1 cellular context compared by ENCODE assay signal in genomic region chr1:100037665-100038400, GRCh38.
TF ChIP-seq lines count a peak whose summit lies in the region.

No MANE protein-coding gene starts in this region.

TF ChIP-seq in HepG2, 621 proteins besides CTCF, POLR2A, EP300 and RAD21 (continued from another document and continues in another):
- TF ChIP-seq SKIL (CRISPR knock-in tag; IDR thresholded peaks at IDR 0.05; ENCODE audit: borderline replicate concordance): no peak
- peak; percentile 72; the same call in 1 of the 2 replicates for TF ChIP-seq ZNF839 (CRISPR knock-in tag; IDR thresholded peaks at IDR 0.05; ENCODE audit: borderline replicate concordance)
- 0 out of 2 replicates have a peak, but pooled peaks have one; percentile 36 for TF ChIP-seq ZNF124 (CRISPR knock-in tag; IDR thresholded peaks at IDR 0.05)
- TF ChIP-seq SALL1 (CRISPR knock-in tag; IDR thresholded peaks at IDR 0.05): peak; percentile 83
- peak; percentile 83 for TF ChIP-seq ZNF687 (CRISPR knock-in tag; IDR thresholded peaks at IDR 0.05)
- peak; percentile 88 for TF ChIP-seq TARDBP (CRISPR knock-in tag; IDR thresholded peaks at IDR 0.05)
- no peak for TF ChIP-seq ZNF550 (CRISPR knock-in tag; IDR thresholded peaks at IDR 0.05; ENCODE audit: borderline replicate concordance)
- no peak; the same call in 1 of the 2 replicates for TF ChIP-seq SIN3B (IDR thresholded peaks at IDR 0.05; ENCODE audit: low read length)
- TF ChIP-seq HNF1B (CRISPR knock-in tag; IDR thresholded peaks at IDR 0.05): peak; percentile 84
- TF ChIP-seq ZFP82 (CRISPR knock-in tag; IDR thresholded peaks at IDR 0.05; ENCODE audit: borderline replicate concordance): no peak
- no peak for TF ChIP-seq MYNN (CRISPR knock-in tag; IDR thresholded peaks at IDR 0.05; ENCODE audit: low read depth)
- peak; percentile 82 for TF ChIP-seq ZNF605 (CRISPR knock-in tag; IDR thresholded peaks at IDR 0.05)
- peak; percentile 40 for TF ChIP-seq FOXA3 (CRISPR knock-in tag; IDR thresholded peaks at IDR 0.05)
- no peak for TF ChIP-seq ZNF20 (CRISPR knock-in tag; IDR thresholded peaks at IDR 0.05)
- peak; percentile 89 for TF ChIP-seq ZFY (CRISPR knock-in tag; IDR thresholded peaks at IDR 0.05)
- no peak for TF ChIP-seq SMARCE1 (IDR thresholded peaks at IDR 0.05; ENCODE audit: borderline replicate concordance)
- no peak for TF ChIP-seq MATR3 (CRISPR knock-in tag; IDR thresholded peaks at IDR 0.05)
- no peak for TF ChIP-seq ELF1 (CRISPR knock-in tag; IDR thresholded peaks at IDR 0.05)
- TF ChIP-seq IKZF5 (CRISPR knock-in tag; IDR thresholded peaks at IDR 0.05): peak; percentile 74
- TF ChIP-seq ZNF768 (CRISPR knock-in tag; IDR thresholded peaks at IDR 0.05): peak; percentile 70
- peak; percentile 64 for TF ChIP-seq GATAD2A (CRISPR knock-in tag; IDR thresholded peaks at IDR 0.05)
- TF ChIP-seq RBM39 (IDR thresholded peaks at IDR 0.05; ENCODE audit: low read depth, low read length, poor library complexity, severe bottlenecking): no peak
- TF ChIP-seq ZBTB14 (CRISPR knock-in tag; IDR thresholded peaks at IDR 0.05): peak; percentile 38; the same call in 1 of the 2 replicates
- TF ChIP-seq RARG (CRISPR knock-in tag; IDR thresholded peaks at IDR 0.05; ENCODE audit: low read depth): no peak
- no peak for TF ChIP-seq ZBTB1 (CRISPR knock-in tag; IDR thresholded peaks at IDR 0.05; ENCODE audit: borderline replicate concordance)
- peak; percentile 78; the same call in 1 of the 2 replicates for TF ChIP-seq KAT7 (CRISPR knock-in tag; IDR thresholded peaks at IDR 0.05; ENCODE audit: borderline replicate concordance)
- TF ChIP-seq ZFP36 (IDR thresholded peaks at IDR 0.05; ENCODE audit: borderline replicate concordance, low read depth, low read length, partially characterized antibody): no peak
- TF ChIP-seq SP5 (CRISPR knock-in tag; IDR thresholded peaks at IDR 0.05; ENCODE audit: borderline replicate concordance, low read depth): peak; percentile 82; the same call in 1 of the 2 replicates
- TF ChIP-seq FOXM1 (CRISPR knock-in tag; IDR thresholded peaks at IDR 0.05): no peak
- no peak for TF ChIP-seq EHMT2 (IDR thresholded peaks at IDR 0.05; ENCODE audit: borderline replicate concordance, low read depth, low read length)
- no peak for TF ChIP-seq SRSF1 (optimal IDR thresholded peaks at IDR 0.05; ENCODE audit: low read depth, low read length)
- TF ChIP-seq ZNF33B (CRISPR knock-in tag; IDR thresholded peaks at IDR 0.05): peak; percentile 46; the same call in 1 of the 2 replicates
- no peak for TF ChIP-seq SMARCC2 (IDR thresholded peaks at IDR 0.05)
- no peak; the same call in none of the 2 replicates for TF ChIP-seq TOPORS (CRISPR knock-in tag; IDR thresholded peaks at IDR 0.05)
- peak; percentile 52; the same call in 1 of the 2 replicates for TF ChIP-seq FLYWCH1 (CRISPR knock-in tag; IDR thresholded peaks at IDR 0.05)
- no peak for TF ChIP-seq KDM6A (CRISPR knock-in tag; IDR thresholded peaks at IDR 0.05; ENCODE audit: low read depth)
- TF ChIP-seq ZNF766 (CRISPR knock-in tag; IDR thresholded peaks at IDR 0.05; ENCODE audit: borderline replicate concordance): no peak; the same call in 1 of the 2 replicates
- TF ChIP-seq ZNF614 (CRISPR knock-in tag; IDR thresholded peaks at IDR 0.05; ENCODE audit: borderline replicate concordance): no peak; the same call in 1 of the 2 replicates
- TF ChIP-seq SMAD9 (CRISPR knock-in tag; IDR thresholded peaks at IDR 0.05): no peak
- TF ChIP-seq SP1 (IDR thresholded peaks at IDR 0.05): no peak
- TF ChIP-seq SP1 (CRISPR knock-in tag; IDR thresholded peaks at IDR 0.05): peak; percentile 89
- TF ChIP-seq HMG20A (CRISPR knock-in tag; IDR thresholded peaks at IDR 0.05; ENCODE audit: borderline replicate concordance): no peak
- no peak for TF ChIP-seq TBL1XR1 (IDR thresholded peaks at IDR 0.05; ENCODE audit: borderline replicate concordance, low read length, partially characterized antibody)
- TF ChIP-seq ZNF343 (CRISPR knock-in tag; IDR thresholded peaks at IDR 0.05): no peak
- peak; percentile 89 for TF ChIP-seq ZNF883 (CRISPR knock-in tag; IDR thresholded peaks at IDR 0.05; ENCODE audit: not compliant biosample characterization)
- no peak for TF ChIP-seq SOX13 (IDR thresholded peaks at IDR 0.05)
- TF ChIP-seq SOX13 (CRISPR knock-in tag; conservative IDR thresholded peaks at IDR 0.05 in 1 of 2, IDR thresholded peaks at IDR 0.05 in 1 of 2): peak in 1 of 2 experiments; percentile 62; a peak in 1 of 4 replicates
- TF ChIP-seq MIXL1 (CRISPR knock-in tag; IDR thresholded peaks at IDR 0.05): peak; percentile 56
- TF ChIP-seq ZNF138 (CRISPR knock-in tag; IDR thresholded peaks at IDR 0.05; ENCODE audit: low read depth): 0 out of 2 replicates have a peak, but pooled peaks have one; percentile 76
- no peak for TF ChIP-seq ZUFSP (CRISPR knock-in tag; IDR thresholded peaks at IDR 0.05; ENCODE audit: borderline replicate concordance)
- TF ChIP-seq AHDC1 (CRISPR knock-in tag; IDR thresholded peaks at IDR 0.05; ENCODE audit: borderline replicate concordance): no peak
